Comparison of ENCODE assay signal across 21 cellular contexts in the genomic region with DNA sequence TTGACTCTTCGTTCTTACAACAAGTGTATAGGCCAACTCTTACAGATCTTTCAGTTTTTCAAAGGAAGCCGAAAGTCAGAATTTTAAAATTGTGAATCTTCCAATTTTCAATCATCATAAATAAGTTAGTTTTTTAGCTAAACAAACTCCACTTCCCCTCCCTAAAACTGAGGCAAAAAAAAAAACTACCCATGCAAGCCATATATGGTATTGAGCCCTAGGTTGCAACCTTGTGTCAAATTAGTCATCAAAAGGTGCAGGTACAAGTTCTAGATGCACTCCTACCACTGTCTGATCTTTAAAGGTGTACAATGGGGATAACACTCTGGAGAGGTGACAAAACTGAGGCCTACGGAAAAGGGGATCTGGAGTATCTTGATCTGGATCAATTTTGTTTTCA.
DNase-seq lines count a peak whose midpoint lies in the region; ATAC-seq, FAIRE-seq and TF ChIP-seq lines count a peak whose summit lies in the region.
"Had no signal": no experiment of that assay in that cellular context is flagged by ENCODE, and none has a peak within 500 bp of the region (broad histone marks: within the 10 kb centered on the region; RNA-seq: fewer than 3 reads in every experiment).

No MANE protein-coding gene starts in this region.

- H3K4me2 ChIP-seq in mammary epithelial cell (ENCODE audit: insufficient read depth, low read depth, low read length), result no peak overlapping the region
- H3K4me2 ChIP-seq in HepG2 (ENCODE audit: low read depth, low read length), result no peak overlapping the region
- H3K4me2 ChIP-seq: BLaER1 had no signal

- peaks cover 13% of the 10 kb centered on the region for H3K79me2 ChIP-seq in mammary epithelial cell (ENCODE audit: insufficient read depth, low read length)
- H3K79me2 ChIP-seq in HepG2 (ENCODE audit: insufficient read depth, low read length), result no peaks in the 10 kb centered on the region

- H3K4me3 Mint-ChIP-seq in MCF 10A (ENCODE audit: unreplicated experiment), result no peak overlapping the region
- no peak overlapping the region for H3K4me3 Mint-ChIP-seq in type B pancreatic cell
- H3K4me3 Mint-ChIP-seq in CD8-positive, alpha-beta memory T cell, result no peak overlapping the region
- H3K4me3 Mint-ChIP-seq: CD14-positive monocyte; CD4-positive, alpha-beta memory T cell; IgD-negative memory B cell had no signal

- TF ChIP-seq EP300 in HepG2 (IDR thresholded peaks at IDR 0.05; ENCODE audit: low read depth in 2 of 2, low read length in 2 of 2) (no peak), HepG2 (CRISPR knock-in tag; IDR thresholded peaks at IDR 0.05; ENCODE audit: borderline replicate concordance) (no peak)

- no peak for TF ChIP-seq CTCF in MCF 10A (IDR thresholded peaks at IDR 0.05; ENCODE audit: unreplicated experiment)
- TF ChIP-seq CTCF in mammary epithelial cell (conservative IDR thresholded peaks at IDR 0.05 in 1 of 2, IDR thresholded peaks at IDR 0.05 in 1 of 2; ENCODE audit: extremely low read depth in 1 of 2, insufficient read depth in 1 of 2, low read depth in 1 of 2, low read length in 2 of 2), result no peak
- no peak for TF ChIP-seq CTCF in bronchial epithelial cell (IDR thresholded peaks at IDR 0.05; ENCODE audit: insufficient read depth, low read length, severe bottlenecking)
- TF ChIP-seq CTCF in HepG2 (CRISPR knock-in tag; IDR thresholded peaks at IDR 0.05), result no peak
- no peak for TF ChIP-seq CTCF in type B pancreatic cell (conservative IDR thresholded peaks at IDR 0.05)
- no peak for TF ChIP-seq CTCF in colonic mucosa (IDR thresholded peaks at IDR 0.05)

- H4K20me1 ChIP-seq in mammary epithelial cell (ENCODE audit: insufficient read depth, low read length), result no peaks in the 10 kb centered on the region
- H4K20me1 ChIP-seq in HepG2 (ENCODE audit: insufficient read depth, low read length), result no peaks in the 10 kb centered on the region
- H4K20me1 ChIP-seq: BLaER1 had no signal

- H3K36me3 ChIP-seq in mammary epithelial cell (ENCODE audit: insufficient read depth, low read length) (peaks cover 22% of the 10 kb centered on the region), bronchial epithelial cell (ENCODE audit: control insufficient read depth, insufficient read depth, low read length) (peaks cover 3% of the 10 kb centered on the region), HepG2 (replicated peaks in 1 of 2; ENCODE audit: control insufficient read depth in 1 of 2, insufficient read depth in 2 of 2, low read length in 2 of 2) (peaks cover 7 to 32% of the 10 kb centered on the region in 2 experiments), colonic mucosa (no peaks in the 10 kb centered on the region)
- H3K36me3 ChIP-seq in CD8-positive, alpha-beta memory T cell (ENCODE audit: insufficient read depth, low read length), result no peaks in the 10 kb centered on the region

- 97% methylated on average over 3 of the region's 3 CpGs for WGBS in mammary epithelial cell (ENCODE audit: low coverage, missing lambda C conversion rate)
- 97% methylated on average over 3 of the region's 3 CpGs for WGBS in HepG2 (ENCODE audit: low lambda C conversion rate)

- in situ Hi-C loops in mammary epithelial cell (cut with MboI; ENCODE audit: low sequenced_read_pairs in 2 of 2), result no loop called here
- in situ Hi-C loops in HepG2 (cut with HindIII; ENCODE audit: extremely low pct_ligation_motif_present, low pct_unique_long_range_greater_than_20kb), result no loop called here

- FAIRE-seq in bronchial epithelial cell (lab: Jason Lieb, UNC), result no peak
- no peak for FAIRE-seq in HepG2 (lab: Jason Lieb, UNC)
- FAIRE-seq: GM12891 had no signal

- CTCF ChIA-PET in MCF 10A (lab: Yijun Ruan, JAX) (interaction anchor here (0.7 kb wide), 1 partner anchor 81 kb away, joined by 3 read pairs; no protein-coding TSS in a partner anchor), mammary epithelial cell (lab: Charles Lee; ENCODE audit: low non-redundant PET) (no interaction called here), HepG2 (lab: Yijun Ruan, JAX; ENCODE audit: low intra/inter-chr PET ratio, low total read pairs) (no interaction called here)
- CTCF ChIA-PET in CD8-positive, alpha-beta memory T cell (lab: Charles Lee), result no interaction called here

- no peaks in the 10 kb centered on the region for H3K4me1 ChIP-seq in mammary epithelial cell (ENCODE audit: insufficient read depth, low read length)
- H3K4me1 ChIP-seq in HepG2 (ENCODE audit: insufficient read depth, low read length), result peaks cover 12% of the 10 kb centered on the region; the same call in 1 of the 2 replicates
- no peaks in the 10 kb centered on the region for H3K4me1 ChIP-seq in colonic mucosa
- H3K4me1 ChIP-seq in CD8-positive, alpha-beta memory T cell (ENCODE audit: insufficient read depth, low read length), result no peaks in the 10 kb centered on the region
- H3K4me1 ChIP-seq: BLaER1, HAP-1 had no signal

- POLR2A ChIA-PET in MCF 10A (lab: Yijun Ruan, JAX), result interaction anchor here (1.1 kb wide), 1 partner anchor 10 kb away, joined by 3 read pairs; no protein-coding TSS in a partner anchor
- POLR2A ChIA-PET in HepG2 (lab: Yijun Ruan, JAX), result no interaction called here
- POLR2A ChIA-PET in CD8-positive, alpha-beta memory T cell (lab: Charles Lee), result no interaction called here

- no peak for TF ChIP-seq POLR2A in HepG2 (IDR thresholded peaks at IDR 0.05; ENCODE audit: insufficient read depth in 1 of 2, low read depth in 2 of 2, low read length in 2 of 2)

- H2AFZ ChIP-seq in mammary epithelial cell (ENCODE audit: low read depth, low read length) (no peak overlapping the region), HepG2 (ENCODE audit: low read length) (no peak overlapping the region)

- H3K4me1 Mint-ChIP-seq in MCF 10A (ENCODE audit: insufficient read depth, unreplicated experiment), result peaks cover 5% of the 10 kb centered on the region
- peaks cover 3% of the 10 kb centered on the region for H3K4me1 Mint-ChIP-seq in type B pancreatic cell (ENCODE audit: unreplicated experiment)
- H3K4me1 Mint-ChIP-seq in CD8-positive, alpha-beta memory T cell, result no peaks in the 10 kb centered on the region
- H3K4me1 Mint-ChIP-seq: CD14-positive monocyte; CD4-positive, alpha-beta memory T cell; IgD-negative memory B cell had no signal

- H3K9me3 Mint-ChIP-seq in MCF 10A (ENCODE audit: unreplicated experiment) (no peaks in the 10 kb centered on the region), type B pancreatic cell (no peaks in the 10 kb centered on the region)
- H3K9me3 Mint-ChIP-seq in CD8-positive, alpha-beta memory T cell, result no peaks in the 10 kb centered on the region
- H3K9me3 Mint-ChIP-seq: CD14-positive monocyte; CD4-positive, alpha-beta memory T cell; IgD-negative memory B cell had no signal

- no TSS peak for BruUV-seq in MCF 10A (replicated peaks; lab: Mats Ljungman, UMichigan)
- BruUV-seq in mammary epithelial cell (replicated peaks; lab: Mats Ljungman, UMichigan), result no TSS peak
- BruUV-seq in HepG2 (replicated peaks; lab: Mats Ljungman, UMichigan), result no TSS peak

- H3K27me3 Mint-ChIP-seq in MCF 10A (ENCODE audit: insufficient read depth, unreplicated experiment) (no peaks in the 10 kb centered on the region), type B pancreatic cell (no peaks in the 10 kb centered on the region)
- no peaks in the 10 kb centered on the region for H3K27me3 Mint-ChIP-seq in CD8-positive, alpha-beta memory T cell
- H3K27me3 Mint-ChIP-seq: CD4-positive, alpha-beta memory T cell; IgD-negative memory B cell had no signal

- H3K27ac ChIP-seq in mammary epithelial cell (ENCODE audit: insufficient read depth, low read depth, low read length) (no peak overlapping the region), HepG2 (ENCODE audit: extremely low read length, insufficient read depth, low read length) (no peak overlapping the region), colonic mucosa (no peak overlapping the region)
- no peak overlapping the region for H3K27ac ChIP-seq in CD8-positive, alpha-beta memory T cell (ENCODE audit: low read depth, low read length)
- H3K27ac ChIP-seq: 22Rv1, BLaER1 had no signal

- intact Hi-C loops in MCF 10A (cut with micrococcal nuclease) (no loop called here), mammary epithelial cell (cut with micrococcal nuclease) (no loop called here), HepG2 (cut with micrococcal nuclease; ENCODE audit: unreplicated experiment) (no loop called here), colonic mucosa (cut with DNase I) (no loop called here)

- dilution Hi-C loops in mammary epithelial cell (cut with HindIII; ENCODE audit: low sequenced_read_pairs), result no loop called here

- H3K36me3 Mint-ChIP-seq in MCF 10A (ENCODE audit: insufficient read depth, unreplicated experiment) (peaks cover 40% of the 10 kb centered on the region), type B pancreatic cell (peaks cover 9% of the 10 kb centered on the region)
- no peaks in the 10 kb centered on the region for H3K36me3 Mint-ChIP-seq in CD8-positive, alpha-beta memory T cell
- H3K36me3 Mint-ChIP-seq: CD14-positive monocyte; CD4-positive, alpha-beta memory T cell had no signal

- no peak for ATAC-seq in HepG2

- DNase-seq in MCF 10A (ENCODE audit: unreplicated experiment) (peak; percentile 13), mammary epithelial cell (no peak), bronchial epithelial cell (ENCODE audit: low read depth) (peak; percentile 13), HepG2 (ENCODE audit: low spot score) (no peak), type B pancreatic cell (ENCODE audit: extremely low spot score, unreplicated experiment) (no peak), SW480 (ENCODE audit: low spot score) (no peak), colonic mucosa (no peak)
- no peak for DNase-seq in CD8-positive, alpha-beta memory T cell
- DNase-seq: CD4-positive, alpha-beta memory T cell; DMS 273 treated with DMSO at 0.1 percent for 48 hours; DMS53; DND-41; EL; GOT3; KBM-7 had no signal

- H3K27me3 ChIP-seq in mammary epithelial cell (ENCODE audit: insufficient read depth, low read length) (no peaks in the 10 kb centered on the region), bronchial epithelial cell (ENCODE audit: control insufficient read depth, insufficient read depth, low read length) (no peaks in the 10 kb centered on the region), HepG2 (ENCODE audit: control insufficient read depth in 1 of 2, insufficient read depth in 2 of 2, low read length in 2 of 2) (no peaks in the 10 kb centered on the region), colonic mucosa (no peaks in the 10 kb centered on the region)
- H3K27me3 ChIP-seq in CD8-positive, alpha-beta memory T cell (ENCODE audit: insufficient read depth, low read length, poor library complexity, severe bottlenecking), result no peaks in the 10 kb centered on the region
- H3K27me3 ChIP-seq: BLaER1 had no signal

- H3K9me3 ChIP-seq in mammary epithelial cell (replicated peaks; ENCODE audit: insufficient read depth, low read length) (no peaks in the 10 kb centered on the region), HepG2 (ENCODE audit: low read length) (no peaks in the 10 kb centered on the region), colonic mucosa (no peaks in the 10 kb centered on the region)
- H3K9me3 ChIP-seq in CD8-positive, alpha-beta memory T cell (ENCODE audit: low read length), result no peaks in the 10 kb centered on the region
- H3K9me3 ChIP-seq: BLaER1, HAP-1 had no signal

- H3K27ac Mint-ChIP-seq in MCF 10A (ENCODE audit: low read depth, unreplicated experiment) (peak overlapping the region; percentile 32), type B pancreatic cell (peak overlapping the region; percentile 63)
- no peak overlapping the region for H3K27ac Mint-ChIP-seq in CD8-positive, alpha-beta memory T cell
- H3K27ac Mint-ChIP-seq: CD14-positive monocyte; CD4-positive, alpha-beta memory T cell; IgD-negative memory B cell had no signal

- no peak overlapping the region for H3K4me3 ChIP-seq in mammary epithelial cell (replicated peaks in 1 of 3; ENCODE audit: insufficient read depth in 1 of 3, low read depth in 2 of 3, low read length in 3 of 3)
- H3K4me3 ChIP-seq in bronchial epithelial cell (ENCODE audit: low read depth, low read length), result no peak overlapping the region
- H3K4me3 ChIP-seq in HepG2 (replicated peaks in 1 of 3; ENCODE audit: insufficient read depth in 1 of 3, low read depth in 2 of 3, low read length in 3 of 3), result no peak overlapping the region
- no peak overlapping the region for H3K4me3 ChIP-seq in colonic mucosa
- H3K4me3 ChIP-seq in CD8-positive, alpha-beta memory T cell (ENCODE audit: low read length), result no peak overlapping the region
- H3K4me3 ChIP-seq: BLaER1, HAP-1 had no signal

- no peak overlapping the region for H3K9ac ChIP-seq in mammary epithelial cell (ENCODE audit: insufficient read depth, low read length)
- H3K9ac ChIP-seq in HepG2 (ENCODE audit: insufficient read depth, low read depth, low read length), result no peak overlapping the region
- H3K9ac ChIP-seq in colonic mucosa (ENCODE audit: low read depth in 2 of 2, low read length in 2 of 2), result no peak overlapping the region
- H3K9ac ChIP-seq: BLaER1 had no signal

- no peak for TF ChIP-seq RAD21 in HepG2 (CRISPR knock-in tag; IDR thresholded peaks at IDR 0.05)

Comparison
In these comparisons a context has a peak if more than half of its experiments do, and no peak if none do; other contexts are left out.
1. DNase-seq: peak in MCF 10A (single experiment) and bronchial epithelial cell (single experiment); none in mammary epithelial cell (single experiment), HepG2 (single experiment), type B pancreatic cell (single experiment), SW480 (single experiment), colonic mucosa (single experiment) and CD8-positive, alpha-beta memory T cell (0 of 5).
2. H3K27ac Mint-ChIP-seq: peak in MCF 10A (single experiment) and type B pancreatic cell (single experiment); none in CD8-positive, alpha-beta memory T cell (0 of 8).